Comparison of ENCODE assay signal across 1 cellular context in the genomic region with DNA sequence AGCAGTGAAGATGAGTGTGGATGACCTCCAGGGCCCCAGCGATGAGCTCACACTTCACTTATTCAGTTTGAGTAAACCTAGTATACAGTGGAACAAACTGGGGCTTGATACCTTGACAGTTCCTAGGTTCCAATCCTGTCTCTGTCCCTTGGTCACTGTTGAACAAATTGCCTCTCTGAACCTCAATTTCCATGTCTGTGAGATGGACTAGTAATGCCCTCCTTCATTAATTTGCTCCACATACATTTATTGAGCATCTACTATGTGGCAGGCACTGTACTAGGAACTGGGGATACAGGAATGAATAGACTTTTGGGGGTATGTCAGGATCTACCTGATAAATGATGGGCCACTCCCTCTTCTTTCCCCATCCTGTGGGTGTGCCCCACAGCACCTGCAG.
TF ChIP-seq lines count a peak whose summit lies in the region.

No MANE protein-coding gene starts in this region.

TF ChIP-seq in HepG2, 621 proteins besides CTCF, POLR2A, EP300 and RAD21:
- TF ChIP-seq LCORL (IDR thresholded peaks at IDR 0.05) (no peak), LCORL (CRISPR knock-in tag; IDR thresholded peaks at IDR 0.05) (no peak), ZNF629 (CRISPR knock-in tag; conservative IDR thresholded peaks at IDR 0.05) (0 out of 2 replicates have a peak, but pooled peaks have one; percentile 31), TFE3 (CRISPR knock-in tag; IDR thresholded peaks at IDR 0.05) (no peak), ZNF768 (CRISPR knock-in tag; IDR thresholded peaks at IDR 0.05) (no peak), ZNF10 (CRISPR knock-in tag; IDR thresholded peaks at IDR 0.05; ENCODE audit: borderline replicate concordance, low read depth) (no peak), IRF9 (CRISPR knock-in tag; IDR thresholded peaks at IDR 0.05; ENCODE audit: borderline replicate concordance) (no peak)
- TF ChIP-seq, protein P1, sequence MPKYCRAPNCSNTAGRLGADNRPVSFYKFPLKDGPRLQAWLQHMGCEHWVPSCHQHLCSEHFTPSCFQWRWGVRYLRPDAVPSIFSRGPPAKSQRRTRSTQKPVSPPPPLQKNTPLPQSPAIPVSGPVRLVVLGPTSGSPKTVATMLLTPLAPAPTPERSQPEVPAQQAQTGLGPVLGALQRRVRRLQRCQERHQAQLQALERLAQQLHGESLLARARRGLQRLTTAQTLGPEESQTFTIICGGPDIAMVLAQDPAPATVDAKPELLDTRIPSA (CRISPR knock-in tag; IDR thresholded peaks at IDR 0.05; ENCODE audit: borderline replicate concordance): no peak
